30 cellular contexts compared by ENCODE assay signal in genomic region chr11:8204596-8204995, GRCh38. TPM values are rescaled to one million over a fixed set of nuclear protein-coding genes. Genes with fewer than 3 reads are reported as not detected.
"Had no signal": no experiment of that assay in that cellular context is flagged by ENCODE, and none has a peak within 500 bp of the region (broad histone marks: within the 10 kb centered on the region; RNA-seq: fewer than 3 reads in every experiment).

No MANE protein-coding gene starts in this region.

- H3K27ac ChIP-seq: brain microvascular endothelial cell, SK-N-MC, VCaP had no signal

- H3K27me3 ChIP-seq: brain microvascular endothelial cell had no signal

- H3K4me1 Mint-ChIP-seq: activated CD4-positive, alpha-beta T cell treated with anti-CD3 and anti-CD28 coated beads, Interleukin-2, amount 10 ng/mL, durations not matched to agents 7 days and 5 days had no signal

- H3K36me3 ChIP-seq: brain microvascular endothelial cell had no signal

- H3K4me3 Mint-ChIP-seq: activated CD4-positive, alpha-beta memory T cell treated with anti-CD3 and anti-CD28 coated beads for 36 hours; activated CD4-positive, alpha-beta T cell treated with anti-CD3 and anti-CD28 coated beads, Interleukin-2, amount 10 ng/mL, durations not matched to agents 7 days and 5 days; activated naive CD8-positive, alpha-beta T cell treated with anti-CD3 and anti-CD28 coated beads for 36 hours; activated T-cell treated with anti-CD3 and anti-CD28 coated beads, Interleukin-2, amount 50 U/mL, for 24 hours; activated T-helper 1 cell treated with anti-CD3 and anti-CD28 coated beads, Interleukin-12 subunit alpha, Interleukin-12 subunit beta, Interleukin-2, Interleukin-4 antibody, amounts not matched to agents 30 ng/mL and 10 ng/mL and 1 ng/mL, durations not matched to agents 14 hours and 24 hours and 36 hours; T-cell had no signal

- DNase-seq: activated CD4-positive, alpha-beta memory T cell treated with anti-CD3 and anti-CD28 coated beads for 36 hours; activated CD4-positive, alpha-beta T cell treated with anti-CD3 and anti-CD28 coated beads, Interleukin-2, amount 10 ng/mL, durations not matched to agents 7 days and 5 days; activated CD4-positive, CD25-positive, alpha-beta regulatory T cell; activated effector memory CD4-positive, alpha-beta T cell treated with anti-CD3 and anti-CD28 coated beads, Interleukin-2, amount 50 U/mL, for 16 hours; activated naive CD4-positive, alpha-beta T cell treated with Interleukin-2 at 50 U/mL for 16 hours; activated naive CD8-positive, alpha-beta T cell treated with anti-CD3 and anti-CD28 coated beads for 36 hours; activated T-cell treated with anti-CD3 and anti-CD28 coated beads, Interleukin-2, amount 50 U/mL, for 24 hours; brain microvascular endothelial cell; cerebellar nuclear complex; KG1; NCI-H1048; NCI-H146; NCI-H187 treated with DMSO at 0.1 percent for 48 hours; NCI-H2171 treated with DMSO at 0.1 percent for 48 hours; NCI-H345; NCI-H510A; NCI-H526 treated with DMSO at 0.1 percent for 48 hours; NCI-H82; OCI-M1; RPMI8226; T-cell had no signal

- H3K4me3 ChIP-seq: SK-N-MC had no signal

- H3K9me3 Mint-ChIP-seq: activated CD4-positive, alpha-beta memory T cell treated with anti-CD3 and anti-CD28 coated beads for 36 hours; activated CD4-positive, alpha-beta T cell treated with anti-CD3 and anti-CD28 coated beads, Interleukin-2, amount 10 ng/mL, durations not matched to agents 7 days and 5 days; activated naive CD8-positive, alpha-beta T cell treated with anti-CD3 and anti-CD28 coated beads for 36 hours; activated T-cell treated with anti-CD3 and anti-CD28 coated beads, Interleukin-2, amount 50 U/mL, for 24 hours; activated T-helper 1 cell treated with anti-CD3 and anti-CD28 coated beads, Interleukin-12 subunit alpha, Interleukin-12 subunit beta, Interleukin-2, Interleukin-4 antibody, amounts not matched to agents 30 ng/mL and 10 ng/mL and 1 ng/mL, durations not matched to agents 14 hours and 24 hours and 36 hours; T-cell had no signal

- H3K27ac Mint-ChIP-seq: activated CD4-positive, alpha-beta memory T cell treated with anti-CD3 and anti-CD28 coated beads for 36 hours; activated CD4-positive, alpha-beta T cell treated with anti-CD3 and anti-CD28 coated beads, Interleukin-2, amount 10 ng/mL, durations not matched to agents 7 days and 5 days; activated naive CD8-positive, alpha-beta T cell treated with anti-CD3 and anti-CD28 coated beads for 36 hours; activated T-cell treated with anti-CD3 and anti-CD28 coated beads, Interleukin-2, amount 50 U/mL, for 24 hours; activated T-helper 1 cell treated with anti-CD3 and anti-CD28 coated beads, Interleukin-12 subunit alpha, Interleukin-12 subunit beta, Interleukin-2, Interleukin-4 antibody, amounts not matched to agents 30 ng/mL and 10 ng/mL and 1 ng/mL, durations not matched to agents 14 hours and 24 hours and 36 hours; T-cell had no signal

- ATAC-seq: Panc1, Right ventricle myocardium inferior, T-cell had no signal

RNA-seq across cellular contexts. Expression of gene RIC3, which starts 35.8 kb away (rescaled TPM):
- total RNA-seq: LHCN-M2 had no signal

RNA-seq across cellular contexts. Expression of gene LMO1, which starts 59.1 kb away (rescaled TPM):
- total RNA-seq: activated CD4-positive, alpha-beta memory T cell treated with anti-CD3 and anti-CD28 coated beads for 36 hours; activated CD4-positive, alpha-beta T cell treated with anti-CD3 and anti-CD28 coated beads, Interleukin-2, amount 10 ng/mL, durations not matched to agents 7 days and 5 days; activated CD8-positive, alpha-beta memory T cell treated with anti-CD3 and anti-CD28 coated beads for 36 hours; activated naive CD8-positive, alpha-beta T cell treated with anti-CD3 and anti-CD28 coated beads for 36 hours; activated T-helper 1 cell treated with anti-CD3 and anti-CD28 coated beads, Interleukin-12 subunit alpha, Interleukin-12 subunit beta, Interleukin-2, Interleukin-4 antibody, amounts not matched to agents 30 ng/mL and 10 ng/mL and 1 ng/mL, durations not matched to agents 14 hours and 24 hours and 36 hours; LHCN-M2; M059J; T-cell; T-helper 2 cell treated with Interferon-gamma antibody and Interleukin-4, amounts not matched to agents 100 ng/mL and 5 ng/mL, for 36 hours had no signal
